24 cellular contexts compared by ENCODE assay signal in genomic region chr10:21959998-21960397, GRCh38. TPM values are rescaled to one million over a fixed set of nuclear protein-coding genes. Genes with fewer than 3 reads are reported as not detected.
DNase-seq lines count a peak whose midpoint lies in the region; ATAC-seq, FAIRE-seq and TF ChIP-seq lines count a peak whose summit lies in the region.
"Had no signal": no experiment of that assay in that cellular context is flagged by ENCODE, and none has a peak within 500 bp of the region (broad histone marks: within the 10 kb centered on the region; RNA-seq: fewer than 3 reads in every experiment).

No MANE protein-coding gene starts in this region.

- no peak for TF ChIP-seq RAD21 in A549 (conservative IDR thresholded peaks at IDR 0.05 in 1 of 2, IDR thresholded peaks at IDR 0.05 in 1 of 2)

- peaks cover 1% of the 10 kb centered on the region for H3K36me3 Mint-ChIP-seq in central memory CD8-positive, alpha-beta T cell (ENCODE audit: insufficient read depth)
- H3K36me3 Mint-ChIP-seq in nephron progenitor cell (ENCODE audit: low read depth): peaks cover 5% of the 10 kb centered on the region
- H3K36me3 Mint-ChIP-seq: CD4-positive, alpha-beta memory T cell had no signal

- no peak for TF ChIP-seq POLR2A in A549 (IDR thresholded peaks at IDR 0.05; ENCODE audit: low read length)

- WGBS in A549 (ENCODE audit: missing lambda C conversion rate): 80% methylated on average over 2 of the region's 2 CpGs

- H3K9me3 ChIP-seq in A549 (no peaks in the 10 kb centered on the region), HEK293 (ENCODE audit: control insufficient read depth, insufficient read depth, low read depth, low read length) (no peaks in the 10 kb centered on the region)
- H3K9me3 ChIP-seq: BLaER1, Peyer's patch had no signal

- peak; percentile 43 for FAIRE-seq in A549 (lab: Jason Lieb, UNC)
- FAIRE-seq: HTR-8/SVneo, K562 had no signal

- no peak for ATAC-seq in A549
- ATAC-seq in central memory CD8-positive, alpha-beta T cell (replicated peaks; ENCODE audit: extremely low read depth, poor library complexity, severe bottlenecking): no peak
- ATAC-seq: K562 had no signal

- H3K27me3 Mint-ChIP-seq in central memory CD8-positive, alpha-beta T cell: no peaks in the 10 kb centered on the region
- peaks cover 3% of the 10 kb centered on the region for H3K27me3 Mint-ChIP-seq in nephron progenitor cell (ENCODE audit: low read depth, poor library complexity)
- H3K27me3 Mint-ChIP-seq: CD4-positive, alpha-beta memory T cell had no signal

- no peaks in the 10 kb centered on the region for H3K9me3 Mint-ChIP-seq in central memory CD8-positive, alpha-beta T cell
- peaks cover 6% of the 10 kb centered on the region for H3K9me3 Mint-ChIP-seq in nephron progenitor cell
- H3K9me3 Mint-ChIP-seq: CD4-positive, alpha-beta memory T cell had no signal

- TF ChIP-seq CTCF in A549 (IDR thresholded peaks at IDR 0.05) (no peak), HEK293 (tag by site-specific recombination; IDR thresholded peaks at IDR 0.05) (no peak), nephron progenitor cell (IDR thresholded peaks at IDR 0.05) (no peak)

- TF ChIP-seq EP300 in A549 (IDR thresholded peaks at IDR 0.05): no peak

- no peak overlapping the region for H3K4me3 ChIP-seq in A549
- no peak overlapping the region for H3K4me3 ChIP-seq in HEK293 (ENCODE audit: low read depth, low read length)
- H3K4me3 ChIP-seq: BLaER1, K562, Peyer's patch had no signal

- H3K4me1 ChIP-seq in A549 (no peaks in the 10 kb centered on the region), HEK293 (ENCODE audit: control insufficient read depth, insufficient read depth, low read length) (no peaks in the 10 kb centered on the region)
- H3K4me1 ChIP-seq: BLaER1, Peyer's patch had no signal

- H3K4me3 Mint-ChIP-seq in central memory CD8-positive, alpha-beta T cell: no peak overlapping the region
- no peak overlapping the region for H3K4me3 Mint-ChIP-seq in nephron progenitor cell
- H3K4me3 Mint-ChIP-seq: CD4-positive, alpha-beta memory T cell had no signal

- H3K27ac ChIP-seq in A549 (no peak overlapping the region), HEK293 (ENCODE audit: extremely low read depth, low read depth, low read length) (no peak overlapping the region)
- H3K27ac ChIP-seq: BLaER1, Peyer's patch had no signal

- peaks cover 37% of the 10 kb centered on the region for H3K4me1 Mint-ChIP-seq in central memory CD8-positive, alpha-beta T cell
- no peaks in the 10 kb centered on the region for H3K4me1 Mint-ChIP-seq in nephron progenitor cell

- POLR2A ChIA-PET in A549 (lab: Yijun Ruan, JAX): no interaction called here
- POLR2A ChIA-PET in HEK293 (lab: Yijun Ruan, JAX): no interaction called here

- H3K4me2 ChIP-seq in A549: no peak overlapping the region
- H3K4me2 ChIP-seq: BLaER1, SK-N-SH had no signal

- no peaks in the 10 kb centered on the region for H3K36me3 ChIP-seq in HEK293 (ENCODE audit: control insufficient read depth in 2 of 2, insufficient read depth in 1 of 2, low read length in 2 of 2)
- H3K36me3 ChIP-seq: BLaER1, Peyer's patch had no signal

- peak overlapping the region; percentile 66 for H3K27ac Mint-ChIP-seq in central memory CD8-positive, alpha-beta T cell (ENCODE audit: low read depth)
- peak overlapping the region; percentile 22 for H3K27ac Mint-ChIP-seq in nephron progenitor cell

- CTCF ChIA-PET in A549 (lab: Yijun Ruan, JAX) (interaction anchor here (0.9 kb wide), 1 partner anchor 87 kb away, joined by 3 read pairs; no protein-coding TSS in a partner anchor), HEK293 (lab: Yijun Ruan, JAX) (no interaction called here)

- no peak for DNase-seq in A549 (ENCODE audit: low read depth in 1 of 2, low spot score in 1 of 2)
- no peak for DNase-seq in central memory CD8-positive, alpha-beta T cell (ENCODE audit: low spot score in 2 of 2)
- DNase-seq in nephron progenitor cell: no peak
- no peak for DNase-seq in stimulated activated CD4-positive, alpha-beta T cell treated with anti-CD3 and anti-CD28 coated beads, Interleukin-12 subunit alpha, Interleukin-12 subunit beta, amount 100 ng/mL, for 4 hours
- no peak for DNase-seq in stimulated activated naive CD4-positive, alpha-beta T cell treated with Interleukin-2 at 50 U/mL for 16 hours (lab: John Stamatoyannopoulos, UW)
- DNase-seq in activated CD4-positive, alpha-beta T cell treated with anti-CD3 and anti-CD28 coated beads for 1 hour: no peak
- DNase-seq in NCI-H69 (lab: John Stamatoyannopoulos, UW): no peak
- DNase-seq: 8988T; CD4-positive, alpha-beta memory T cell; COR-L47; DMS53; H7; NCI-H1048; NCI-H1417; NCI-H1694; NCI-H2029 treated with DMSO at 0.1 percent for 48 hours; NCI-H2227 treated with DMSO at 0.1 percent for 48 hours; NCI-H526 treated with DMSO at 0.1 percent for 48 hours; Peyer's patch; SK-N-SH had no signal

TF ChIP-seq in A549, 52 proteins besides CTCF, POLR2A, EP300 and RAD21:
- TF ChIP-seq USF2 (IDR thresholded peaks at IDR 0.05): no peak
- TF ChIP-seq GATA3 (IDR thresholded peaks at IDR 0.05; ENCODE audit: borderline replicate concordance): no peak
- no peak for TF ChIP-seq EHMT2 (IDR thresholded peaks at IDR 0.05; ENCODE audit: low read depth)

TF ChIP-seq in HEK293, 187 proteins besides CTCF, POLR2A, EP300 and RAD21:
- TF ChIP-seq SP2 (tag by site-specific recombination; IDR thresholded peaks at IDR 0.05): no peak
- TF ChIP-seq, protein P1, sequence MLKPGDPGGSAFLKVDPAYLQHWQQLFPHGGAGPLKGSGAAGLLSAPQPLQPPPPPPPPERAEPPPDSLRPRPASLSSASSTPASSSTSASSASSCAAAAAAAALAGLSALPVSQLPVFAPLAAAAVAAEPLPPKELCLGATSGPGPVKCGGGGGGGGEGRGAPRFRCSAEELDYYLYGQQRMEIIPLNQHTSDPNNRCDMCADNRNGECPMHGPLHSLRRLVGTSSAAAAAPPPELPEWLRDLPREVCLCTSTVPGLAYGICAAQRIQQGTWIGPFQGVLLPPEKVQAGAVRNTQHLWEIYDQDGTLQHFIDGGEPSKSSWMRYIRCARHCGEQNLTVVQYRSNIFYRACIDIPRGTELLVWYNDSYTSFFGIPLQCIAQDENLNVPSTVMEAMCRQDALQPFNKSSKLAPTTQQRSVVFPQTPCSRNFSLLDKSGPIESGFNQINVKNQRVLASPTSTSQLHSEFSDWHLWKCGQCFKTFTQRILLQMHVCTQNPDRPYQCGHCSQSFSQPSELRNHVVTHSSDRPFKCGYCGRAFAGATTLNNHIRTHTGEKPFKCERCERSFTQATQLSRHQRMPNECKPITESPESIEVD (tag by site-specific recombination; IDR thresholded peaks at IDR 0.05): 0 out of 2 replicates have a peak, but pooled peaks have one; percentile 15

RNA-seq across cellular contexts. Expression of gene DNAJC1, which starts 43.5 kb away (rescaled TPM):
- polyA plus RNA-seq in A549 (2011; rRNA removed) (29.8 and 34.2 TPM in 2 replicates), A549 (2017; fragmentation: RNase III; extraction: RNeasy Plus Mini Kit Qiagen cat#74134 plus additional on column Dnase treatment) (17.6 to 19.3 TPM (median 19.2 TPM) in 3 replicates)
- polyA plus RNA-seq in A549 (2012; cell fraction: cytosol; rRNA removed): 13.5 and 13.8 TPM in 2 replicates
- 22.1 and 22.4 TPM in 2 replicates for polyA plus RNA-seq in A549 (2012; cell fraction: nucleus; rRNA removed)
- 20.9 and 28.3 TPM in 2 replicates for polyA minus RNA-seq in A549 (2011; rRNA and poly(A)+ RNA removed)
